Comparison of ENCODE assay signal across 11 cellular contexts in the genomic region with DNA sequence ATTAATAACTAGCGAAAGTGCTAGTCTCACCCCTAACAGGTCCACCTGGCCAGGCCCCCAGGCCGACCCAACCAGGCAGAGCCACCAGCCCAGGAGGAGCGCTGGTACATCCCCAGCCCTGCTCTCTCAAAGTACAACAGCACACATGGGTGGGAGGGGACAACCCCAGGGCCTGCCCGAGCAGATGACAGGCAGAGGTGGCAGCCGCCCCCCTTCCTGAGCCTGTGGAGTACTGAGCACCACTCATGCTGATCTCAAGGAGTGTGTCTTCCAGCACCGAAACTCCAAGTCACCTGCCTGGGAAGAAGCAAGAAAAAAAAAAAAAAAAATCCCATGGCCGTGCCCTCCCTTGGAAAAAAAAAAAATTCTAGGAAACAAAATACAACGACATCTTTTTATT.
DNase-seq lines count a peak whose midpoint lies in the region; ATAC-seq, FAIRE-seq and TF ChIP-seq lines count a peak whose summit lies in the region.
"Had no signal": no experiment of that assay in that cellular context is flagged by ENCODE, and none has a peak within 500 bp of the region (broad histone marks: within the 10 kb centered on the region; RNA-seq: fewer than 3 reads in every experiment).

No MANE protein-coding gene starts in this region.

- H3K36me3 Mint-ChIP-seq in activated naive CD8-positive, alpha-beta T cell treated with anti-CD3 and anti-CD28 coated beads for 36 hours = no peaks in the 10 kb centered on the region

- H3K9me3 Mint-ChIP-seq in activated naive CD8-positive, alpha-beta T cell treated with anti-CD3 and anti-CD28 coated beads for 36 hours = no peaks in the 10 kb centered on the region

- H3K4me3 Mint-ChIP-seq in activated naive CD8-positive, alpha-beta T cell treated with anti-CD3 and anti-CD28 coated beads for 36 hours = no peak overlapping the region

- no peak for FAIRE-seq in H54 (lab: Jason Lieb, UNC)

- no peaks in the 10 kb centered on the region for H3K27me3 Mint-ChIP-seq in activated naive CD8-positive, alpha-beta T cell treated with anti-CD3 and anti-CD28 coated beads for 36 hours

- TF ChIP-seq POLR2A in H54 (IDR thresholded peaks at IDR 0.05; ENCODE audit: low read depth, low read length) = no peak

- H3K4me1 Mint-ChIP-seq in activated naive CD8-positive, alpha-beta T cell treated with anti-CD3 and anti-CD28 coated beads for 36 hours = peaks cover 10% of the 10 kb centered on the region

- H3K27ac Mint-ChIP-seq in activated naive CD8-positive, alpha-beta T cell treated with anti-CD3 and anti-CD28 coated beads for 36 hours = no peak overlapping the region

- peak; percentile 13 for DNase-seq in NCI-H748 (lab: John Stamatoyannopoulos, UW; ENCODE audit: unreplicated experiment)
- no peak for DNase-seq in NCI-H748 treated with DMSO at 0.1 percent for 48 hours (lab: John Stamatoyannopoulos, UW)
- peak; percentile 63 for DNase-seq in activated naive CD8-positive, alpha-beta T cell treated with anti-CD3 and anti-CD28 coated beads for 36 hours
- peak in 2 of 3 experiments; percentile 10 to 12 for DNase-seq in stimulated activated CD4-positive, alpha-beta T cell treated with anti-CD3 and anti-CD28 coated beads, TNF-alpha, amount 100 ng/mL, for 4 hours (ENCODE audit: low read depth in 3 of 3)
- DNase-seq in NCI-H146 treated with DMSO at 0.1 percent for 48 hours (lab: John Stamatoyannopoulos, UW; ENCODE audit: unreplicated experiment) = no peak
- no peak for DNase-seq in H54 (ENCODE audit: insufficient read length, low spot score)
- DNase-seq: NCI-H446 treated with DMSO at 0.1 percent for 48 hours, trophoblast cell had no signal

- peak; percentile 68 for ATAC-seq in HG02588 (IDR thresholded peaks at IDR 0.05; ENCODE audit: unreplicated experiment)
- ATAC-seq in HG03025 (IDR thresholded peaks at IDR 0.05; ENCODE audit: low FRiP score, unreplicated experiment) = no peak
- ATAC-seq: left lobe of liver had no signal

Comparison
In these comparisons a context has a peak if more than half of its experiments do, and no peak if none do; other contexts are left out.
1. DNase-seq: peak in NCI-H748 (single experiment), activated naive CD8-positive, alpha-beta T cell treated with anti-CD3 and anti-CD28 coated beads for 36 hours (single experiment) and stimulated activated CD4-positive, alpha-beta T cell treated with anti-CD3 and anti-CD28 coated beads, TNF-alpha, amount 100 ng/mL, for 4 hours (2 of 3); none in NCI-H748 treated with DMSO at 0.1 percent for 48 hours (single experiment), NCI-H146 treated with DMSO at 0.1 percent for 48 hours (single experiment) and H54 (single experiment).